1 cellular context compared by ENCODE assay signal in genomic region chr7:97138830-97139229, GRCh38.
TF ChIP-seq lines count a peak whose summit lies in the region.

No MANE protein-coding gene starts in this region.

TF ChIP-seq in K562, 482 proteins besides CTCF, POLR2A, EP300 and RAD21:
- no peak for TF ChIP-seq EGR1 (conservative IDR thresholded peaks at IDR 0.05)
- TF ChIP-seq DNMT1 (IDR thresholded peaks at IDR 0.05): no peak
- TF ChIP-seq KLF1 (tag; IDR thresholded peaks at IDR 0.05): no peak
- TF ChIP-seq KAT7 (CRISPR knock-in tag; IDR thresholded peaks at IDR 0.05; ENCODE audit: borderline replicate concordance): no peak
- no peak for TF ChIP-seq MTA3 (IDR thresholded peaks at IDR 0.05; ENCODE audit: borderline replicate concordance)
- TF ChIP-seq THRAP3 (IDR thresholded peaks at IDR 0.05; ENCODE audit: borderline replicate concordance): no peak
- TF ChIP-seq TRIM28 (IDR thresholded peaks at IDR 0.05): peak; percentile 48; the same call in 1 of the 2 replicates
- no peak for TF ChIP-seq ZNF274 (IDR thresholded peaks at IDR 0.05; ENCODE audit: borderline replicate concordance, low read depth, low read length)
- TF ChIP-seq POLR2AphosphoS5 (IDR thresholded peaks at IDR 0.05; ENCODE audit: control insufficient read depth, insufficient read depth, low read depth, low read length): no peak
- no peak for TF ChIP-seq RREB1 (CRISPR knock-in tag; IDR thresholded peaks at IDR 0.05)
- TF ChIP-seq ZNF445 (CRISPR knock-in tag; IDR thresholded peaks at IDR 0.05; ENCODE audit: low read depth): no peak
- peak; percentile 67 to 80; a peak in 1 of 3 replicates for TF ChIP-seq CBX3 (IDR thresholded peaks at IDR 0.05; ENCODE audit: borderline replicate concordance in 1 of 2, low read length in 2 of 2)
- TF ChIP-seq TSHZ1 (CRISPR knock-in tag; IDR thresholded peaks at IDR 0.05): no peak
